23 cellular contexts compared by ENCODE assay signal in genomic region chr1:156002182-156002911, GRCh38. TPM values are rescaled to one million over a fixed set of nuclear protein-coding genes. Genes with fewer than 3 reads are reported as not detected.
DNase-seq lines count a peak whose midpoint lies in the region; ATAC-seq and TF ChIP-seq lines count a peak whose summit lies in the region.
"Had no signal": no experiment of that assay in that cellular context is flagged by ENCODE, and none has a peak within 500 bp of the region (broad histone marks: within the 10 kb centered on the region; RNA-seq: fewer than 3 reads in every experiment).

No MANE protein-coding gene starts in this region.

- no peak overlapping the region for H3K9ac ChIP-seq in OCI-LY3 (ENCODE audit: low read length)
- no peak overlapping the region for H3K9ac ChIP-seq in rectal smooth muscle tissue (ENCODE audit: low read length)

- H3K36me3 Mint-ChIP-seq in CD4-positive, alpha-beta memory T cell, result no peaks in the 10 kb centered on the region
- H3K36me3 Mint-ChIP-seq: natural killer cell treated with Interleukin-12 subunit alpha and Interleukin-12 subunit beta and Interleukin-15 and Interleukin-18, amount 100 ng/mL, for 72 hours had no signal

- no peaks in the 10 kb centered on the region for H3K27me3 Mint-ChIP-seq in CD4-positive, alpha-beta memory T cell
- H3K27me3 Mint-ChIP-seq: activated B cell treated with CpG ODN at 0.5 μM for 24 hours; natural killer cell treated with Interleukin-12 subunit alpha and Interleukin-12 subunit beta and Interleukin-15 and Interleukin-18, amount 100 ng/mL, for 72 hours had no signal

- no peaks in the 10 kb centered on the region for H3K27me3 ChIP-seq in CD4-positive, alpha-beta memory T cell (ENCODE audit: insufficient read depth, low read length)
- H3K27me3 ChIP-seq in OCI-LY3 (ENCODE audit: low read depth, low read length) (peaks cover 13% of the 10 kb centered on the region), rectal smooth muscle tissue (ENCODE audit: control insufficient read depth, insufficient read depth, low read length) (no peaks in the 10 kb centered on the region)
- H3K27me3 ChIP-seq: SJCRH30, uterus had no signal

- CTCF ChIA-PET in CD4-positive, alpha-beta memory T cell (lab: Charles Lee; ENCODE audit: partially characterized antibody), result interaction anchor here (0.7 kb wide), 1 partner anchor 86 kb away, joined by 3 read pairs; no protein-coding TSS in a partner anchor

- H3K9me3 Mint-ChIP-seq in CD4-positive, alpha-beta memory T cell, result no peaks in the 10 kb centered on the region
- H3K9me3 Mint-ChIP-seq: activated B cell treated with CpG ODN at 0.5 μM for 24 hours; activated T-cell treated with anti-CD3 and anti-CD28 coated beads, Interleukin-2, amount 50 U/mL, for 72 hours; natural killer cell treated with Interleukin-12 subunit alpha and Interleukin-12 subunit beta and Interleukin-15 and Interleukin-18, amount 100 ng/mL, for 72 hours; stimulated activated naive B cell treated with anti-CD40 and anti-IgM and Interleukin-4, amounts not matched to agents 10 μg/mL and 1 μg/mL and 100 μg/mL, for 72 hours; T-helper 2 cell treated with Interferon-gamma antibody and Interleukin-4, amounts not matched to agents 5 μg/mL and 100 μg/mL, for 36 hours had no signal

- H3K9me3 ChIP-seq in CD4-positive, alpha-beta memory T cell (ENCODE audit: control insufficient read depth in 1 of 2, low read length in 2 of 2), result no peaks in the 10 kb centered on the region
- H3K9me3 ChIP-seq in OCI-LY3 (ENCODE audit: insufficient read depth, low read length), result no peaks in the 10 kb centered on the region
- H3K9me3 ChIP-seq: SJCRH30, uterus had no signal

- WGBS in lower leg skin, 2 donors, result 57 to 71% methylated on average over 3 of the region's 3 CpGs

- no peak overlapping the region for H3K4me3 Mint-ChIP-seq in CD4-positive, alpha-beta memory T cell
- H3K4me3 Mint-ChIP-seq: activated B cell treated with CpG ODN at 0.5 μM for 24 hours; activated T-cell treated with anti-CD3 and anti-CD28 coated beads, Interleukin-2, amount 50 U/mL, for 72 hours; natural killer cell treated with Interleukin-12 subunit alpha and Interleukin-12 subunit beta and Interleukin-15 and Interleukin-18, amount 100 ng/mL, for 72 hours; stimulated activated naive B cell treated with anti-CD40 and anti-IgM and Interleukin-4, amounts not matched to agents 10 μg/mL and 1 μg/mL and 100 μg/mL, for 72 hours; T-helper 2 cell treated with Interferon-gamma antibody and Interleukin-4, amounts not matched to agents 5 μg/mL and 100 μg/mL, for 36 hours had no signal

- H3K4me1 ChIP-seq in CD4-positive, alpha-beta memory T cell (ENCODE audit: insufficient read depth, low read length), result peaks cover 22% of the 10 kb centered on the region
- peaks cover 7% of the 10 kb centered on the region for H3K4me1 ChIP-seq in OCI-LY3 (ENCODE audit: low read length)
- no peaks in the 10 kb centered on the region for H3K4me1 ChIP-seq in rectal smooth muscle tissue (ENCODE audit: control insufficient read depth, insufficient read depth, low read length)
- H3K4me1 ChIP-seq: uterus had no signal

- peak overlapping the region in 6 of 7 donors; percentile 36 to 90 (median 54) for H3K27ac Mint-ChIP-seq in CD4-positive, alpha-beta memory T cell
- H3K27ac Mint-ChIP-seq: activated B cell treated with CpG ODN at 0.5 μM for 24 hours; activated T-cell treated with anti-CD3 and anti-CD28 coated beads, Interleukin-2, amount 50 U/mL, for 72 hours; stimulated activated naive B cell treated with anti-CD40 and anti-IgM and Interleukin-4, amounts not matched to agents 10 μg/mL and 1 μg/mL and 100 μg/mL, for 72 hours had no signal

- TF ChIP-seq CTCF in OCI-LY3 (IDR thresholded peaks at IDR 0.05; ENCODE audit: low read depth, low read length) (no peak), lower leg skin (IDR thresholded peaks at IDR 0.05) (no peak)

- POLR2A ChIA-PET in CD4-positive, alpha-beta memory T cell (lab: Charles Lee; ENCODE audit: partially characterized antibody), result no interaction called here

- H3K4me1 Mint-ChIP-seq in CD4-positive, alpha-beta memory T cell, result peaks cover 17 to 33% (median 23%) of the 10 kb centered on the region in 4 donors
- H3K4me1 Mint-ChIP-seq: activated B cell treated with CpG ODN at 0.5 μM for 24 hours had no signal

- no peaks in the 10 kb centered on the region for H3K36me3 ChIP-seq in CD4-positive, alpha-beta memory T cell (ENCODE audit: insufficient read depth, low read length)
- H3K36me3 ChIP-seq in OCI-LY3 (replicated peaks; ENCODE audit: low read depth, low read length), result peaks cover 5% of the 10 kb centered on the region
- no peaks in the 10 kb centered on the region for H3K36me3 ChIP-seq in rectal smooth muscle tissue (ENCODE audit: control insufficient read depth, insufficient read depth, low read length)
- H3K36me3 ChIP-seq: SJCRH30, uterus had no signal

- no peak for TF ChIP-seq POLR2A in lower leg skin (IDR thresholded peaks at IDR 0.05)

- H4K20me1 ChIP-seq in OCI-LY3 (ENCODE audit: insufficient read depth, low read length), result no peaks in the 10 kb centered on the region

- ATAC-seq in esophagus mucosa (peak; percentile 22), GM18519 (IDR thresholded peaks at IDR 0.05; ENCODE audit: low FRiP score, unreplicated experiment) (no peak)
- ATAC-seq: activated T-cell treated with anti-CD3 and anti-CD28 coated beads, Interleukin-2, amount 50 U/mL, for 72 hours; natural killer cell treated with Interleukin-12 subunit alpha and Interleukin-12 subunit beta and Interleukin-15 and Interleukin-18, amount 100 ng/mL, for 72 hours had no signal

- no peak overlapping the region for H3K27ac ChIP-seq in CD4-positive, alpha-beta memory T cell (ENCODE audit: low read depth, low read length)
- H3K27ac ChIP-seq in OCI-LY3 (ENCODE audit: low read length) (no peak overlapping the region), rectal smooth muscle tissue (ENCODE audit: low read depth, low read length) (no peak overlapping the region)
- H3K27ac ChIP-seq: SJCRH30, uterus had no signal

- no peak for DNase-seq in CD4-positive, alpha-beta memory T cell
- no peak for DNase-seq in lower leg skin (ENCODE audit: low spot score in 2 of 2)
- no peak for DNase-seq in GDM1 (lab: John Stamatoyannopoulos, UW)
- DNase-seq in NOMO-1 treated with dmso at 0.1 percent for 144 hours (lab: John Stamatoyannopoulos, UW; ENCODE audit: unreplicated experiment), result no peak
- DNase-seq: activated B cell treated with CpG ODN at 0.5 μM for 24 hours; activated CD8-positive, alpha-beta memory T cell treated with anti-CD3 and anti-CD28 coated beads for 24 hours; activated T-cell treated with anti-CD3 and anti-CD28 coated beads, Interleukin-2, amount 50 U/mL, for 72 hours; NCI-H1105 treated with DMSO at 0.1 percent for 48 hours; NCI-H2107; NCI-H510A treated with DMSO at 0.1 percent for 48 hours; stimulated activated naive B cell treated with anti-CD40 and anti-IgM and Interleukin-4, amounts not matched to agents 10 μg/mL and 1 μg/mL and 100 μg/mL, for 72 hours; uterus had no signal

- H2AFZ ChIP-seq in OCI-LY3 (ENCODE audit: low read depth, low read length), result peak overlapping the region; percentile 12; the same call in 1 of the 2 replicates

- H3K4me3 ChIP-seq in CD4-positive, alpha-beta memory T cell (ENCODE audit: low read length in 2 of 2), result no peak overlapping the region
- H3K4me3 ChIP-seq in OCI-LY3 (ENCODE audit: low read length), result no peak overlapping the region
- H3K4me3 ChIP-seq in rectal smooth muscle tissue (ENCODE audit: low read length), result peak overlapping the region; percentile 44
- H3K4me3 ChIP-seq in lower leg skin (ENCODE audit: low read depth, poor library complexity, severe bottlenecking), result no peak overlapping the region
- H3K4me3 ChIP-seq: SJCRH30, uterus had no signal

- no peak overlapping the region for H3K4me2 ChIP-seq in OCI-LY3 (ENCODE audit: low read length)

- intact Hi-C loops in CD4-positive, alpha-beta memory T cell (cut with micrococcal nuclease), result no loop called here
- intact Hi-C loops in lower leg skin (cut with DNase I; ENCODE audit: low total_unique reads), result no loop called here

- H3K79me2 ChIP-seq in OCI-LY3 (ENCODE audit: low read length), result no peaks in the 10 kb centered on the region

RNA-seq across cellular contexts. Expression of gene SSR2, which starts 18.4 kb away (rescaled TPM):
- total RNA-seq in CD4-positive, alpha-beta memory T cell, result 100 to 1,000 TPM; 252 to 276 TPM
- polyA plus RNA-seq in CD4-positive, alpha-beta memory T cell, result 100 to 1,000 TPM; 349 to 442 TPM
- 121 TPM for total RNA-seq in esophagus mucosa
- 100 to 1,000 TPM; 113 to 215 (median 185) TPM for total RNA-seq in lower leg skin

RNA-seq across cellular contexts. Expression of gene ARHGEF2, which starts 24.0 kb away (rescaled TPM):
- 100 to 1,000 TPM; 190 to 198 TPM for total RNA-seq in CD4-positive, alpha-beta memory T cell
- polyA plus RNA-seq in CD4-positive, alpha-beta memory T cell, result 10 to 100 TPM in 1 of 2 donors, 1 to 10 TPM in 1; 6.7 to 30.4 TPM
- total RNA-seq in esophagus mucosa (23.8 TPM), lower leg skin (10 to 100 TPM; 18.7 to 35.5 (median 28.3) TPM)

RNA-seq across cellular contexts. Expression of gene UBQLN4, which starts 51.3 kb away (rescaled TPM):
- 10 to 100 TPM; 38.0 to 39.5 TPM for total RNA-seq in CD4-positive, alpha-beta memory T cell
- 10 to 100 TPM in 1 of 2 donors, 1 to 10 TPM in 1; 8.9 to 12.7 TPM for polyA plus RNA-seq in CD4-positive, alpha-beta memory T cell
- total RNA-seq in esophagus mucosa, result 23.0 TPM
- 10 to 100 TPM; 19.8 to 31.0 (median 26.9) TPM for total RNA-seq in lower leg skin

RNA-seq across cellular contexts. Expression of gene LAMTOR2, which starts 52.2 kb away (rescaled TPM):
- total RNA-seq in CD4-positive, alpha-beta memory T cell, result 10 to 100 TPM; 33.0 to 35.5 TPM
- 100 to 1,000 TPM; 136 to 151 TPM for polyA plus RNA-seq in CD4-positive, alpha-beta memory T cell
- total RNA-seq in esophagus mucosa (62.3 TPM), lower leg skin (10 to 100 TPM; 41.8 to 64.5 (median 47.4) TPM)

RNA-seq across cellular contexts. Expression of gene RAB25, which starts 58.6 kb away (rescaled TPM):
- 1 to 10 TPM in 1 of 2 experiments, under 1 TPM in 1; 0.53 to 1.5 TPM for total RNA-seq in CD4-positive, alpha-beta memory T cell
- polyA plus RNA-seq in CD4-positive, alpha-beta memory T cell, result 1 to 10 TPM; 5.9 to 6.6 TPM
- total RNA-seq in esophagus mucosa (420 TPM), lower leg skin (100 to 1,000 TPM; 211 to 281 (median 251) TPM)
- total RNA-seq: LHCN-M2; lung microvascular endothelial cell; natural killer cell treated with Interleukin-12 subunit alpha and Interleukin-12 subunit beta and Interleukin-15 and Interleukin-18, amount 100 ng/mL, for 72 hours; OCI-LY7; pulmonary artery endothelial cell; SJCRH30 had no signal
